Comparison of ENCODE assay signal across 18 cellular contexts in the genomic region with DNA sequence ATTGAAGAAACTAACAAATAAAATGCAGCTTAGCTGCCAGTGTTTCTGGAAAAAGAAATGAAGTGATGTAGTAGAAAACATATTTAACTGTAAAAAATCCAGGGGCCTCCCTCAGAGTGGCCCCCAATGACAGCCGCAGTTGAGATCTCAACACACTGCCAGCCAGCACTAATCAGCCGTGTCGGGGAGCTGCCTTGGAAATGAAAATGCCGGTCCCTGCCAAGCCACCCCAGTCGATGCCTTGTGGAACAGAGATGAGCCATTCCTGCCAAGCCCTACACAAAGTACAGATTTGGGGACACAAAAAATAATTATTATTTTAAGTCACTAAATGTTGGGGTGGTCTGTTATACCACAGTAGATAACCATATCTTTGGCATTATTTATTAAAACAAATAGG.
DNase-seq lines count a peak whose midpoint lies in the region; ATAC-seq lines count a peak whose summit lies in the region.
"Had no signal": no experiment of that assay in that cellular context is flagged by ENCODE, and none has a peak within 500 bp of the region (broad histone marks: within the 10 kb centered on the region; RNA-seq: fewer than 3 reads in every experiment).

No MANE protein-coding gene starts in this region.

- H3K36me3 Mint-ChIP-seq in T-helper 17 cell (ENCODE audit: low read depth): no peaks in the 10 kb centered on the region
- H3K36me3 Mint-ChIP-seq: CD4-positive, CD25-positive, alpha-beta regulatory T cell; CD8-positive, alpha-beta memory T cell had no signal

- intact Hi-C loops in head of caudate nucleus (cut with DNase I): no loop called here

- H3K27me3 Mint-ChIP-seq in T-helper 17 cell: no peaks in the 10 kb centered on the region
- H3K27me3 Mint-ChIP-seq: CD4-positive, CD25-positive, alpha-beta regulatory T cell; CD8-positive, alpha-beta memory T cell had no signal

- DNase-seq in DMS 273 treated with DMSO at 0.1 percent for 48 hours (lab: John Stamatoyannopoulos, UW) (peak; percentile 2), NCI-H446 (lab: John Stamatoyannopoulos, UW) (peak; percentile 14 to 64), head of caudate nucleus (peak in 23 of 42 donors; percentile 6 to 42 (median 17)), T-helper 17 cell (no peak), NCI-H1105 treated with DMSO at 0.1 percent for 48 hours (lab: John Stamatoyannopoulos, UW) (no peak), H4 (ENCODE audit: low spot score) (no peak)
- DNase-seq: BE2C; C1 segment of cervical spinal cord; CD4-positive, CD25-positive, alpha-beta regulatory T cell; CD8-positive, alpha-beta memory T cell; COR-L47; DMS153; DMS79; GF-D8; H7; HFFc6 had no signal

- no peaks in the 10 kb centered on the region for H3K9me3 ChIP-seq in T-helper 17 cell (ENCODE audit: control insufficient read depth, low read length, poor library complexity, severe bottlenecking)
- H3K9me3 ChIP-seq: BE2C had no signal

- H3K4me1 Mint-ChIP-seq in T-helper 17 cell: no peaks in the 10 kb centered on the region
- H3K4me1 Mint-ChIP-seq: CD4-positive, CD25-positive, alpha-beta regulatory T cell; CD8-positive, alpha-beta memory T cell had no signal

- no peak overlapping the region for H3K27ac Mint-ChIP-seq in T-helper 17 cell
- H3K27ac Mint-ChIP-seq: CD4-positive, CD25-positive, alpha-beta regulatory T cell; CD8-positive, alpha-beta memory T cell; GM23338; HFFc6 had no signal

- H3K4me3 Mint-ChIP-seq in T-helper 17 cell: no peak overlapping the region
- H3K4me3 Mint-ChIP-seq: CD4-positive, CD25-positive, alpha-beta regulatory T cell; CD8-positive, alpha-beta memory T cell; GM23338; HFFc6 had no signal

- ATAC-seq in T-helper 17 cell: no peak
- ATAC-seq: GM23338, HCT116 had no signal

Comparison
In these comparisons a context has a peak if more than half of its experiments do, and no peak if none do; other contexts are left out.
1. DNase-seq: peak in DMS 273 treated with DMSO at 0.1 percent for 48 hours (single experiment), NCI-H446 (2 of 2) and head of caudate nucleus (23 of 42); none in T-helper 17 cell (0 of 3), NCI-H1105 treated with DMSO at 0.1 percent for 48 hours (single experiment) and H4 (single experiment).